Comparison of ENCODE assay signal across 9 cellular contexts in genomic region chr3:183265157-183265642, GRCh38. TPM values are rescaled to one million over a fixed set of nuclear protein-coding genes. Genes with fewer than 3 reads are reported as not detected.
DNase-seq lines count a peak whose midpoint lies in the region; ATAC-seq and TF ChIP-seq lines count a peak whose summit lies in the region.
"Had no signal": no experiment of that assay in that cellular context is flagged by ENCODE, and none has a peak within 500 bp of the region (broad histone marks: within the 10 kb centered on the region; RNA-seq: fewer than 3 reads in every experiment).

No MANE protein-coding gene starts in this region.

- H4K20me1 ChIP-seq in smooth muscle cell (ENCODE audit: low read depth) (peaks cover 16% of the 10 kb centered on the region), Karpas-422 (ENCODE audit: insufficient read depth, low read depth, low read length) (no peaks in the 10 kb centered on the region)

- no peaks in the 10 kb centered on the region for H3K9me2 ChIP-seq in Karpas-422 (replicated peaks; ENCODE audit: insufficient read depth, low read length)

- H3K4me3 ChIP-seq in breast epithelium (peak overlapping the region in 1 of 3 donors; percentile 26), smooth muscle cell (no peak overlapping the region), Karpas-422 (ENCODE audit: low read length) (no peak overlapping the region)
- H3K4me3 ChIP-seq: cardiac muscle cell had no signal

- 49% methylated on average over 15 of the region's 15 CpGs for WGBS in smooth muscle cell (ENCODE audit: low lambda C conversion rate)

- TF ChIP-seq CTCF in breast epithelium (IDR thresholded peaks at IDR 0.05), result no peak
- no peak for TF ChIP-seq CTCF in smooth muscle cell (IDR thresholded peaks at IDR 0.05; ENCODE audit: borderline replicate concordance, insufficient read depth, poor library complexity, severe bottlenecking)

- peak overlapping the region; percentile 63 for H3K4me2 ChIP-seq in smooth muscle cell
- H3K4me2 ChIP-seq in Karpas-422 (ENCODE audit: low read depth, low read length, poor library complexity, severe bottlenecking), result no peak overlapping the region

- peak overlapping the region; percentile 45 for H3K9ac ChIP-seq in smooth muscle cell (ENCODE audit: low read depth)
- H3K9ac ChIP-seq in Karpas-422 (ENCODE audit: low read length), result no peak overlapping the region

- H3F3A ChIP-seq in smooth muscle cell (ENCODE audit: low read depth), result peaks cover 9% of the 10 kb centered on the region

- H3K4me1 ChIP-seq in breast epithelium (no peaks in the 10 kb centered on the region), smooth muscle cell (ENCODE audit: low read depth) (peaks cover 38% of the 10 kb centered on the region), Karpas-422 (ENCODE audit: low read length) (peaks cover 36% of the 10 kb centered on the region)

- intact Hi-C loops in breast epithelium (cut with DNase I; ENCODE audit: low total_unique reads), result no loop called here

- H3K27ac ChIP-seq in breast epithelium (peak overlapping the region; percentile 2 to 29), smooth muscle cell (ENCODE audit: low read depth) (peak overlapping the region; percentile 83), Karpas-422 (ENCODE audit: low read length) (no peak overlapping the region)
- H3K27ac ChIP-seq: cardiac muscle cell had no signal

- H2AFZ ChIP-seq in smooth muscle cell (ENCODE audit: low read depth), result no peak overlapping the region
- H2AFZ ChIP-seq in Karpas-422 (ENCODE audit: low read length), result no peak overlapping the region

- H3K36me3 ChIP-seq in breast epithelium (no peaks in the 10 kb centered on the region), smooth muscle cell (ENCODE audit: low read depth) (peaks cover 5% of the 10 kb centered on the region), Karpas-422 (ENCODE audit: insufficient read depth, low read length) (no peaks in the 10 kb centered on the region)
- H3K36me3 ChIP-seq: cardiac muscle cell had no signal

- peak; percentile 93 for DNase-seq in NCI-H69 (lab: John Stamatoyannopoulos, UW)
- DNase-seq in breast epithelium (ENCODE audit: low spot score in 2 of 2), result no peak
- DNase-seq in iPS-NIHi7 (ENCODE audit: extremely low spot score), result peak; percentile 67
- no peak for DNase-seq in smooth muscle cell (lab: John Stamatoyannopoulos, UW; ENCODE audit: unreplicated experiment)
- no peak for DNase-seq in Karpas-422
- no peak for DNase-seq in NCI-H187 (lab: John Stamatoyannopoulos, UW)

- no peaks in the 10 kb centered on the region for H3K27me3 ChIP-seq in breast epithelium
- no peaks in the 10 kb centered on the region for H3K27me3 ChIP-seq in smooth muscle cell (ENCODE audit: low read depth)
- no peaks in the 10 kb centered on the region for H3K27me3 ChIP-seq in Karpas-422 (ENCODE audit: low read length)
- H3K27me3 ChIP-seq: cardiac muscle cell had no signal

- H3K79me2 ChIP-seq in smooth muscle cell (ENCODE audit: low read depth) (peaks cover 29% of the 10 kb centered on the region), Karpas-422 (ENCODE audit: low read length) (no peaks in the 10 kb centered on the region)

- TF ChIP-seq POLR2A in breast epithelium (IDR thresholded peaks at IDR 0.05), result no peak

- no peak for ATAC-seq in HG02798 (IDR thresholded peaks at IDR 0.05; ENCODE audit: poor library complexity, unreplicated experiment)
- ATAC-seq in GM21619 (IDR thresholded peaks at IDR 0.05; ENCODE audit: unreplicated experiment), result no peak

- H3K9me3 ChIP-seq in breast epithelium (no peaks in the 10 kb centered on the region), smooth muscle cell (replicated peaks; ENCODE audit: low read depth) (no peaks in the 10 kb centered on the region), Karpas-422 (ENCODE audit: low read length) (no peaks in the 10 kb centered on the region)

RNA-seq across cellular contexts. Expression of gene B3GNT5, which starts 12.1 kb away (rescaled TPM):
- total RNA-seq in breast epithelium (10 to 100 TPM in 1 of 3 donors, 1 to 10 TPM in 2; 3.0 to 12.1 (median 6.2) TPM), smooth muscle cell (11.5 and 12.6 TPM in 2 replicates)
- polyA plus RNA-seq in smooth muscle cell, result 5.3 and 7.2 TPM in 2 replicates
- total RNA-seq in Karpas-422 (2014; rRNA removed; shearing (Covaris generic); ENCODE audit: low replicate concordance), result 2.0 and 8.6 TPM in 2 replicates

Comparison
In these comparisons a context has a peak if more than half of its experiments do, and no peak if none do; other contexts are left out.
1. DNase-seq: peak in NCI-H69 (single experiment) and iPS-NIHi7 (single experiment); none in breast epithelium (0 of 2), smooth muscle cell (single experiment), Karpas-422 (single experiment) and NCI-H187 (0 of 2).